8 cellular contexts compared by ENCODE assay signal in the genomic region with DNA sequence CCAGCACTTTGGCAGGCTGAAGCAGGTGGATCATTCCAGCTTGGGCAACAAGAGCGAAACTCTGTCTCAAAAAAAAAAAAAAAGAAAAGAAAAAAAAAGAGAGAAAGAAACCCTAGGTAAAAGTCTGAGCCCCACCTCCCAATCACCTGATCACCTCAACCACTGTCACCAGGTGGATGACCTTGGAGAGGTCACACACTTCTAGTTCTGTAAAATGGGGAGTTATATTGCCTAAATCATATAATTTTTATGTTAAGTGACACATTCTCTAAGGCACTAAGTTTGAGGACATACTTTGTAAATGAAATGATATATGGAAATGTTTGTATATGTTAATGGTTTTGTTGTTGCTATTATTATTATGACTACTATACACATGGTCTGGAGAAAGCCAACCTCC. TPM values are rescaled to one million over a fixed set of nuclear protein-coding genes. Genes with fewer than 3 reads are reported as not detected.
DNase-seq lines count a peak whose midpoint lies in the region; ATAC-seq, FAIRE-seq and TF ChIP-seq lines count a peak whose summit lies in the region.

No MANE protein-coding gene starts in this region.

- H3K4me3 ChIP-seq in kidney (ENCODE audit: low read length in 2 of 2), result peak overlapping the region in 1 of 2 donors; percentile 79

- FAIRE-seq in kidney (lab: Jason Lieb, UNC), result no peak

- DNase-seq in NCI-H2171 treated with DMSO at 0.1 percent for 48 hours (lab: John Stamatoyannopoulos, UW) (peak; percentile 5), NCI-H2171 (lab: John Stamatoyannopoulos, UW) (no peak), kidney (peak; percentile 18), NCI-H1417 (lab: John Stamatoyannopoulos, UW) (no peak), GM03348 (ENCODE audit: low spot score) (no peak)
- DNase-seq in activated T-helper 2 cell treated with anti-CD3 and anti-CD28 coated beads, Interferon-gamma antibody, Interleukin-2, Interleukin-4, amounts not matched to agents 10 μg/mL and 5 μg/mL and 100 μg/mL, durations not matched to agents 14 hours and 24 hours and 36 hours (ENCODE audit: low spot score), result no peak
- DNase-seq in stimulated activated naive CD8-positive, alpha-beta T cell treated with anti-CD3 and anti-CD28 coated beads, Interleukin-15, amount 100 ng/mL, for 72 hours, result no peak

- TF ChIP-seq CTCF in kidney (IDR thresholded peaks at IDR 0.05; ENCODE audit: borderline replicate concordance, extremely low read depth, insufficient read depth), result no peak

- no peaks in the 10 kb centered on the region for H3K36me3 ChIP-seq in kidney (ENCODE audit: control insufficient read depth in 1 of 2, insufficient read depth in 2 of 2, low read length in 2 of 2)

- H3K4me3 Mint-ChIP-seq in activated T-helper 2 cell treated with anti-CD3 and anti-CD28 coated beads, Interferon-gamma antibody, Interleukin-2, Interleukin-4, amounts not matched to agents 10 μg/mL and 5 μg/mL and 100 μg/mL, durations not matched to agents 14 hours and 24 hours and 36 hours (ENCODE audit: low read depth), result peak overlapping the region; percentile 68
- peak overlapping the region; percentile 85 to 91 for H3K4me3 Mint-ChIP-seq in stimulated activated naive CD8-positive, alpha-beta T cell treated with anti-CD3 and anti-CD28 coated beads, Interleukin-15, amount 100 ng/mL, for 72 hours

- no peaks in the 10 kb centered on the region for H3K9me3 ChIP-seq in kidney (ENCODE audit: control insufficient read depth in 1 of 2, low read length in 2 of 2)

- no peaks in the 10 kb centered on the region for H3K9me3 Mint-ChIP-seq in activated T-helper 2 cell treated with anti-CD3 and anti-CD28 coated beads, Interferon-gamma antibody, Interleukin-2, Interleukin-4, amounts not matched to agents 10 μg/mL and 5 μg/mL and 100 μg/mL, durations not matched to agents 14 hours and 24 hours and 36 hours
- no peaks in the 10 kb centered on the region for H3K9me3 Mint-ChIP-seq in stimulated activated naive CD8-positive, alpha-beta T cell treated with anti-CD3 and anti-CD28 coated beads, Interleukin-15, amount 100 ng/mL, for 72 hours

- peak overlapping the region; percentile 82 to 93 for H3K27ac ChIP-seq in kidney (ENCODE audit: low read depth in 2 of 2, low read length in 2 of 2)

- peaks cover 6 to 7% of the 10 kb centered on the region in 2 donors for H3K4me1 ChIP-seq in kidney (ENCODE audit: control insufficient read depth in 1 of 2, insufficient read depth in 1 of 2, low read depth in 1 of 2, low read length in 2 of 2)

- no peaks in the 10 kb centered on the region for H3K36me3 Mint-ChIP-seq in activated T-helper 2 cell treated with anti-CD3 and anti-CD28 coated beads, Interferon-gamma antibody, Interleukin-2, Interleukin-4, amounts not matched to agents 10 μg/mL and 5 μg/mL and 100 μg/mL, durations not matched to agents 14 hours and 24 hours and 36 hours (ENCODE audit: low read depth)

- intact Hi-C loops in activated T-helper 2 cell treated with anti-CD3 and anti-CD28 coated beads, Interferon-gamma antibody, Interleukin-2, Interleukin-4, amounts not matched to agents 10 μg/mL and 5 μg/mL and 100 μg/mL, durations not matched to agents 14 hours and 24 hours and 36 hours (cut with micrococcal nuclease), result loop anchor here (2.0 kb wide), 1 partner anchor 32 kb away; no protein-coding TSS in a partner anchor
- intact Hi-C loops in kidney (cut with DNase I), result no loop called here

- peak overlapping the region in 1 of 2 donors; percentile 84 for H3K9ac ChIP-seq in kidney (ENCODE audit: low read length in 2 of 2)

- no peak overlapping the region for H3K27ac Mint-ChIP-seq in activated T-helper 2 cell treated with anti-CD3 and anti-CD28 coated beads, Interferon-gamma antibody, Interleukin-2, Interleukin-4, amounts not matched to agents 10 μg/mL and 5 μg/mL and 100 μg/mL, durations not matched to agents 14 hours and 24 hours and 36 hours
- no peak overlapping the region for H3K27ac Mint-ChIP-seq in stimulated activated naive CD8-positive, alpha-beta T cell treated with anti-CD3 and anti-CD28 coated beads, Interleukin-15, amount 100 ng/mL, for 72 hours

- H3K4me1 Mint-ChIP-seq in activated T-helper 2 cell treated with anti-CD3 and anti-CD28 coated beads, Interferon-gamma antibody, Interleukin-2, Interleukin-4, amounts not matched to agents 10 μg/mL and 5 μg/mL and 100 μg/mL, durations not matched to agents 14 hours and 24 hours and 36 hours (ENCODE audit: low read depth), result peaks cover 2% of the 10 kb centered on the region
- H3K4me1 Mint-ChIP-seq in stimulated activated naive CD8-positive, alpha-beta T cell treated with anti-CD3 and anti-CD28 coated beads, Interleukin-15, amount 100 ng/mL, for 72 hours, result peaks cover 26% of the 10 kb centered on the region

- ATAC-seq in stimulated activated naive CD8-positive, alpha-beta T cell treated with anti-CD3 and anti-CD28 coated beads, Interleukin-15, amount 100 ng/mL, for 72 hours, result no peak
- ATAC-seq in HG03025 (IDR thresholded peaks at IDR 0.05; ENCODE audit: low FRiP score, unreplicated experiment), result no peak

- peaks cover 25% of the 10 kb centered on the region for H3K27me3 Mint-ChIP-seq in activated T-helper 2 cell treated with anti-CD3 and anti-CD28 coated beads, Interferon-gamma antibody, Interleukin-2, Interleukin-4, amounts not matched to agents 10 μg/mL and 5 μg/mL and 100 μg/mL, durations not matched to agents 14 hours and 24 hours and 36 hours (ENCODE audit: low read depth)
- peaks cover 25% of the 10 kb centered on the region for H3K27me3 Mint-ChIP-seq in stimulated activated naive CD8-positive, alpha-beta T cell treated with anti-CD3 and anti-CD28 coated beads, Interleukin-15, amount 100 ng/mL, for 72 hours

RNA-seq across cellular contexts. Expression of a gene that starts 1.5 kb away (rescaled TPM):
- 0.11 and 0.71 TPM in 2 replicates for total RNA-seq in activated T-helper 2 cell treated with anti-CD3 and anti-CD28 coated beads, Interferon-gamma antibody, Interleukin-2, Interleukin-4, amounts not matched to agents 10 μg/mL and 5 μg/mL and 100 μg/mL, durations not matched to agents 14 hours and 24 hours and 36 hours
- total RNA-seq in kidney, result 58.1 TPM
- 31.5 TPM for polyA plus RNA-seq in kidney (ENCODE audit: insufficient read depth, low read depth, low replicate concordance)

RNA-seq across cellular contexts. Expression of a gene that starts 25.9 kb away (rescaled TPM):
- 356 and 364 TPM in 2 replicates for total RNA-seq in activated T-helper 2 cell treated with anti-CD3 and anti-CD28 coated beads, Interferon-gamma antibody, Interleukin-2, Interleukin-4, amounts not matched to agents 10 μg/mL and 5 μg/mL and 100 μg/mL, durations not matched to agents 14 hours and 24 hours and 36 hours
- 76.8 TPM for total RNA-seq in kidney
- 72.4 TPM for polyA plus RNA-seq in kidney (ENCODE audit: insufficient read depth, low read depth, low replicate concordance)

RNA-seq across cellular contexts. Expression of a gene that starts 36.7 kb away (rescaled TPM):
- total RNA-seq in activated T-helper 2 cell treated with anti-CD3 and anti-CD28 coated beads, Interferon-gamma antibody, Interleukin-2, Interleukin-4, amounts not matched to agents 10 μg/mL and 5 μg/mL and 100 μg/mL, durations not matched to agents 14 hours and 24 hours and 36 hours, result 43.9 and 45.2 TPM in 2 replicates
- 46.7 TPM for total RNA-seq in kidney
- polyA plus RNA-seq in kidney (ENCODE audit: insufficient read depth, low read depth, low replicate concordance), result 637 TPM

RNA-seq across cellular contexts. Expression of a gene that starts 38.0 kb away (rescaled TPM):
- 3,925 and 4,057 TPM in 2 replicates for total RNA-seq in activated T-helper 2 cell treated with anti-CD3 and anti-CD28 coated beads, Interferon-gamma antibody, Interleukin-2, Interleukin-4, amounts not matched to agents 10 μg/mL and 5 μg/mL and 100 μg/mL, durations not matched to agents 14 hours and 24 hours and 36 hours
- total RNA-seq in kidney, result 2,987 TPM
- polyA plus RNA-seq in kidney (ENCODE audit: insufficient read depth, low read depth, low replicate concordance), result 5,602 TPM

RNA-seq across cellular contexts. Expression of a gene that starts 39.6 kb away (rescaled TPM):
- 7.7 and 9.2 TPM in 2 replicates for total RNA-seq in activated T-helper 2 cell treated with anti-CD3 and anti-CD28 coated beads, Interferon-gamma antibody, Interleukin-2, Interleukin-4, amounts not matched to agents 10 μg/mL and 5 μg/mL and 100 μg/mL, durations not matched to agents 14 hours and 24 hours and 36 hours
- total RNA-seq in kidney, result 8.6 TPM
- polyA plus RNA-seq in kidney (ENCODE audit: insufficient read depth, low read depth, low replicate concordance), result 2.4 TPM

Comparison
In these comparisons a context has a peak if more than half of its experiments do, and no peak if none do; other contexts are left out.
1. DNase-seq: peak in NCI-H2171 treated with DMSO at 0.1 percent for 48 hours (single experiment) and kidney (single experiment); none in NCI-H2171 (single experiment), activated T-helper 2 cell treated with anti-CD3 and anti-CD28 coated beads, Interferon-gamma antibody, Interleukin-2, Interleukin-4, amounts not matched to agents 10 μg/mL and 5 μg/mL and 100 μg/mL, durations not matched to agents 14 hours and 24 hours and 36 hours (single experiment), stimulated activated naive CD8-positive, alpha-beta T cell treated with anti-CD3 and anti-CD28 coated beads, Interleukin-15, amount 100 ng/mL, for 72 hours (0 of 2), NCI-H1417 (0 of 3) and GM03348 (single experiment).
2. RNA of a gene that starts 1.5 kb away (total RNA-seq): 58.1 TPM in kidney (single experiment); 0.11 to 0.71 TPM in activated T-helper 2 cell treated with anti-CD3 and anti-CD28 coated beads, Interferon-gamma antibody, Interleukin-2, Interleukin-4, amounts not matched to agents 10 μg/mL and 5 μg/mL and 100 μg/mL, durations not matched to agents 14 hours and 24 hours and 36 hours; every median in the first group is over 10 times any median in the second.